ENCODE assay signal across 8 cellular contexts in genomic region chr9:92115977-92116285, GRCh38. TPM values are rescaled to one million over a fixed set of nuclear protein-coding genes. Genes with fewer than 3 reads are reported as not detected.
A peak's percentile ranks its signal among the peaks of the same experiment; 100 is the strongest.
DNase-seq lines count a peak whose midpoint lies in the region; ATAC-seq and TF ChIP-seq lines count a peak whose summit lies in the region.

No MANE protein-coding gene starts in this region.

- intact Hi-C loops in breast epithelium (cut with DNase I; ENCODE audit: low total_unique reads) = no loop called here

- H3K4me1 ChIP-seq in BE2C = 0 out of 2 replicates have a peak, but pooled peaks cover 2% of the 10 kb centered on the region
- H3K4me1 ChIP-seq in HUES6 (ENCODE audit: control insufficient read depth, insufficient read depth, low read length) = no peaks in the 10 kb centered on the region
- H3K4me1 ChIP-seq in breast epithelium = no peaks in the 10 kb centered on the region

- DNase-seq in BE2C (no peak), breast epithelium (ENCODE audit: low spot score in 2 of 2) (no peak), naive B cell (no peak), NCI-H2196 treated with DMSO at 0.1 percent for 48 hours (lab: John Stamatoyannopoulos, UW; ENCODE audit: unreplicated experiment) (no peak), T-helper 9 cell (no peak), mucosa of gallbladder (ENCODE audit: low spot score) (no peak), DMS153 (lab: John Stamatoyannopoulos, UW) (no peak)

- H3K36me3 Mint-ChIP-seq in naive B cell = peaks cover 13 to 22% of the 10 kb centered on the region in 2 donors

- no peak overlapping the region for H3K9ac ChIP-seq in HUES6 (ENCODE audit: low read length)

- H3K27ac Mint-ChIP-seq in naive B cell = peak overlapping the region; percentile 99 to 100 (median 100)

- H3K27ac ChIP-seq in HUES6 (ENCODE audit: low read depth, low read length) (no peak overlapping the region), breast epithelium (peak overlapping the region; percentile 89 to 92)

- ATAC-seq in naive B cell (ENCODE audit: low read depth in 2 of 2) = no peak

- H3K27me3 Mint-ChIP-seq in naive B cell = peaks cover 0 to 4% (median 0%) of the 10 kb centered on the region in 3 donors

- H3K4me3 Mint-ChIP-seq in naive B cell = peak overlapping the region; percentile 94 to 99 (median 99)

- H3K9me3 ChIP-seq in BE2C = no peaks in the 10 kb centered on the region
- H3K9me3 ChIP-seq in HUES6 (ENCODE audit: control insufficient read depth, insufficient read depth, low read depth, low read length) = no peaks in the 10 kb centered on the region
- no peaks in the 10 kb centered on the region for H3K9me3 ChIP-seq in breast epithelium

- H3K27me3 ChIP-seq in BE2C = peaks cover 4% of the 10 kb centered on the region; the same call in 1 of the 2 replicates
- H3K27me3 ChIP-seq in HUES6 (ENCODE audit: control insufficient read depth, insufficient read depth, low read length) = no peaks in the 10 kb centered on the region
- no peaks in the 10 kb centered on the region for H3K27me3 ChIP-seq in breast epithelium

- peak overlapping the region; percentile 67 for H3K4me3 ChIP-seq in BE2C (ENCODE audit: low read depth, low read length)
- H3K4me3 ChIP-seq in HUES6 (ENCODE audit: low read depth, low read length) = peak overlapping the region; percentile 99
- H3K4me3 ChIP-seq in breast epithelium = peak overlapping the region; percentile 79 to 85 (median 83)

- H3K36me3 ChIP-seq in BE2C = peaks cover 7% of the 10 kb centered on the region
- H3K36me3 ChIP-seq in HUES6 (ENCODE audit: control insufficient read depth, insufficient read depth, low read length) = peaks cover 18% of the 10 kb centered on the region
- no peaks in the 10 kb centered on the region for H3K36me3 ChIP-seq in breast epithelium

- TF ChIP-seq POLR2A in breast epithelium (IDR thresholded peaks at IDR 0.05) = no peak

- peaks cover 24 to 36% (median 29%) of the 10 kb centered on the region in 3 donors for H3K4me1 Mint-ChIP-seq in naive B cell

- no peak for TF ChIP-seq CTCF in BE2C (IDR thresholded peaks at IDR 0.05; ENCODE audit: low read depth, low read length)
- TF ChIP-seq CTCF in breast epithelium (IDR thresholded peaks at IDR 0.05) = no peak

- H3K9me3 Mint-ChIP-seq in naive B cell = peaks cover 0 to 6% (median 3%) of the 10 kb centered on the region in 7 donors

RNA-seq across cellular contexts. Expression of gene SPTLC1, which starts 0.7 kb away (rescaled TPM):
- 67.6 TPM for polyA plus RNA-seq in BE2C (2012; ENCODE audit: insufficient read depth, insufficient read length, low read depth)
- total RNA-seq in breast epithelium (100 to 1,000 TPM in 1 of 3 donors, 10 to 100 TPM in 2; 89.8 to 109 (median 99.7) TPM), mucosa of gallbladder (65.1 TPM)
- 10 to 100 TPM; 32.8 to 53.5 (median 44.2) TPM for polyA plus RNA-seq in naive B cell (ENCODE audit: low read depth in 6 of 6)
